ENCODE assay signal across 14 cellular contexts in the genomic region with DNA sequence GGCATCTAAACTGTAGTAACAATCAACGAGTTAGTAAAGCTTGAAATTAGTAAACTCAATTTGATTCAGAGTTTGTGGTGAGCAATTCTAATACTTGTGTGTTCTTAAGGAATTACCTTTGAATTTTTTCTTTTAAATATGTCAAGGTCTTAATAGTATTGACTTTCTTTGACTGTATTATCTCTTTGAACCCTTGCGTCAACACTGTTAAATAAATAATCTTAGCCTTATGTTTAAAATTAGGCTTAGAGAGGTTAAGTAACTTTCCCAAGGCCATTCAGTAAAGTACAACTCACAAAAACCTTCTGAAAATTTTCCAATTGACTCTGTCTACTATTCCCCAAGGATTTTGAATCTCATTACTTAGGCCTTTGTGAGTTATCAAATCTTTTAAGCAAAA.
DNase-seq lines count a peak whose midpoint lies in the region; ATAC-seq and TF ChIP-seq lines count a peak whose summit lies in the region.
"Had no signal": no experiment of that assay in that cellular context is flagged by ENCODE, and none has a peak within 500 bp of the region (broad histone marks: within the 10 kb centered on the region; RNA-seq: fewer than 3 reads in every experiment).

No MANE protein-coding gene starts in this region.

- no peaks in the 10 kb centered on the region for H3K9me2 ChIP-seq in OCI-LY1 (ENCODE audit: low read depth, low read length)

- intact Hi-C loops in mucosa of descending colon (cut with DNase I, micrococcal nuclease): no loop called here

- POLR2A ChIA-PET in CD8-positive, alpha-beta memory T cell (lab: Charles Lee): no interaction called here

- H2AK5ac ChIP-seq in neuronal stem cell (ENCODE audit: low read depth, low read length): no peak overlapping the region

- ATAC-seq in mucosa of descending colon (no peak), HG02642 (IDR thresholded peaks at IDR 0.05; ENCODE audit: poor library complexity, unreplicated experiment) (no peak)

- H3K9me3 ChIP-seq in OCI-LY1 (ENCODE audit: low read length) (no peaks in the 10 kb centered on the region), neuronal stem cell (replicated peaks in 1 of 2; ENCODE audit: control insufficient read depth in 2 of 2, insufficient read depth in 1 of 2, low read depth in 1 of 2, low read length in 2 of 2) (no peaks in the 10 kb centered on the region), mucosa of descending colon (peaks cover 4% of the 10 kb centered on the region)
- H3K9me3 ChIP-seq in CD8-positive, alpha-beta memory T cell (ENCODE audit: low read length): no peaks in the 10 kb centered on the region
- H3K9me3 ChIP-seq: Caco-2, HAP-1 had no signal

- H3K4me2 ChIP-seq in OCI-LY1 (ENCODE audit: low read length) (no peak overlapping the region), neuronal stem cell (ENCODE audit: insufficient read depth, low read length, poor library complexity, severe bottlenecking) (no peak overlapping the region)

- no peak overlapping the region for H2BK15ac ChIP-seq in neuronal stem cell (ENCODE audit: low read length)

- H3K14ac ChIP-seq in neuronal stem cell (ENCODE audit: low read length): no peak overlapping the region

- DNase-seq in neuronal stem cell (ENCODE audit: low spot score) (no peak), mucosa of descending colon (no peak)
- DNase-seq in CD8-positive, alpha-beta memory T cell: no peak
- DNase-seq: C1 segment of cervical spinal cord; Caco-2; CD4-positive, alpha-beta memory T cell; DMS153; DND-41; GOT3; HFFc6 had no signal

- H3K4me1 Mint-ChIP-seq in CD8-positive, alpha-beta memory T cell: no peaks in the 10 kb centered on the region
- H3K4me1 Mint-ChIP-seq: CD4-positive, alpha-beta memory T cell had no signal

- H3K23ac ChIP-seq in neuronal stem cell (ENCODE audit: low read depth, low read length, poor library complexity): no peak overlapping the region

- no peak overlapping the region for H3K27ac Mint-ChIP-seq in CD8-positive, alpha-beta memory T cell
- H3K27ac Mint-ChIP-seq: CD4-positive, alpha-beta memory T cell; HFFc6 had no signal

- no peaks in the 10 kb centered on the region for H3K27me3 ChIP-seq in OCI-LY1 (ENCODE audit: insufficient read depth, low read length)
- no peaks in the 10 kb centered on the region for H3K27me3 ChIP-seq in neuronal stem cell (ENCODE audit: control insufficient read depth in 3 of 3, insufficient read depth in 3 of 3, low read depth in 1 of 3, low read length in 3 of 3)
- no peaks in the 10 kb centered on the region for H3K27me3 ChIP-seq in CD8-positive, alpha-beta memory T cell (ENCODE audit: insufficient read depth, low read length, poor library complexity, severe bottlenecking)

- no peaks in the 10 kb centered on the region for H3K36me3 Mint-ChIP-seq in CD8-positive, alpha-beta memory T cell
- H3K36me3 Mint-ChIP-seq: CD4-positive, alpha-beta memory T cell had no signal

- no peak for TF ChIP-seq CTCF in 22Rv1 (IDR thresholded peaks at IDR 0.05)
- no peak for TF ChIP-seq CTCF in OCI-LY1 (IDR thresholded peaks at IDR 0.05; ENCODE audit: low read length)
- no peak for TF ChIP-seq CTCF in mucosa of descending colon (IDR thresholded peaks at IDR 0.05)

- H3K27me3 Mint-ChIP-seq in CD8-positive, alpha-beta memory T cell: no peaks in the 10 kb centered on the region
- H3K27me3 Mint-ChIP-seq: CD4-positive, alpha-beta memory T cell had no signal

- no peak overlapping the region for H3K4me3 Mint-ChIP-seq in CD8-positive, alpha-beta memory T cell
- H3K4me3 Mint-ChIP-seq: CD4-positive, alpha-beta memory T cell; HFFc6 had no signal

- H3K9ac ChIP-seq in OCI-LY1 (ENCODE audit: low read length): no peak overlapping the region
- H3K9ac ChIP-seq in neuronal stem cell (ENCODE audit: low read depth, low read length, poor library complexity): no peak overlapping the region

- no peak overlapping the region for H2BK12ac ChIP-seq in neuronal stem cell (ENCODE audit: low read length)

- peaks cover 77% of the 10 kb centered on the region for H3K4me1 ChIP-seq in OCI-LY1 (ENCODE audit: insufficient read depth, low read length, severe bottlenecking)
- peaks cover 3 to 4% of the 10 kb centered on the region in 2 donors for H3K4me1 ChIP-seq in neuronal stem cell (ENCODE audit: control insufficient read depth in 2 of 2, insufficient read depth in 1 of 2, low read depth in 1 of 2, low read length in 2 of 2)
- H3K4me1 ChIP-seq in CD8-positive, alpha-beta memory T cell (ENCODE audit: insufficient read depth, low read length): no peaks in the 10 kb centered on the region
- no peaks in the 10 kb centered on the region for H3K4me1 ChIP-seq in mucosa of descending colon (ENCODE audit: low read depth)
- H3K4me1 ChIP-seq: HAP-1 had no signal

- H4K20me1 ChIP-seq in OCI-LY1 (ENCODE audit: insufficient read depth, low read length): no peaks in the 10 kb centered on the region

- no CpG with 5 or more reads among the region's 2 CpGs for WGBS in neuronal stem cell (ENCODE audit: extremely low coverage in 2 of 2, insufficient read length in 2 of 2, insufficient replicate concordance in 1 of 2), 2 donors

- H3K4me3 ChIP-seq in OCI-LY1 (ENCODE audit: low read depth, low read length, poor library complexity, severe bottlenecking) (no peak overlapping the region), neuronal stem cell (ENCODE audit: low read length in 2 of 2) (no peak overlapping the region), mucosa of descending colon (no peak overlapping the region)
- no peak overlapping the region for H3K4me3 ChIP-seq in CD8-positive, alpha-beta memory T cell (ENCODE audit: low read length)
- H3K4me3 ChIP-seq: HAP-1 had no signal

- no peak overlapping the region for H3K4ac ChIP-seq in neuronal stem cell (ENCODE audit: low read length)

- H2AFZ ChIP-seq in OCI-LY1 (ENCODE audit: low read length): no peak overlapping the region
- H2AFZ ChIP-seq in neuronal stem cell (ENCODE audit: low read length): peak overlapping the region; percentile 58

- no peaks in the 10 kb centered on the region for H3F3A ChIP-seq in OCI-LY1 (ENCODE audit: insufficient read depth, low read length)

- CTCF ChIA-PET in CD8-positive, alpha-beta memory T cell (lab: Charles Lee): no interaction called here

- no peak overlapping the region for H2BK5ac ChIP-seq in neuronal stem cell (ENCODE audit: low read length)

- peaks cover 0 to 13% (median 2%) of the 10 kb centered on the region in 5 donors for H3K9me3 Mint-ChIP-seq in CD8-positive, alpha-beta memory T cell

- H3K79me1 ChIP-seq in neuronal stem cell (ENCODE audit: low read depth, low read length): no peaks in the 10 kb centered on the region

- no peak overlapping the region for H3K18ac ChIP-seq in neuronal stem cell (ENCODE audit: low read length)

- H2BK120ac ChIP-seq in neuronal stem cell (ENCODE audit: low read depth, low read length): no peak overlapping the region

- peaks cover 79% of the 10 kb centered on the region for H3K36me3 ChIP-seq in OCI-LY1 (ENCODE audit: insufficient read depth, low read length)
- H3K36me3 ChIP-seq in neuronal stem cell (replicated peaks in 1 of 2; ENCODE audit: control insufficient read depth in 2 of 2, insufficient read depth in 2 of 2, low read length in 2 of 2): no peaks in the 10 kb centered on the region
- no peaks in the 10 kb centered on the region for H3K36me3 ChIP-seq in CD8-positive, alpha-beta memory T cell (ENCODE audit: insufficient read depth, low read length)
- no peaks in the 10 kb centered on the region for H3K36me3 ChIP-seq in mucosa of descending colon (ENCODE audit: low read depth)
- H3K36me3 ChIP-seq: HAP-1 had no signal

- no peak overlapping the region for H4K91ac ChIP-seq in neuronal stem cell (ENCODE audit: low read depth, low read length, poor library complexity)

- H3K27ac ChIP-seq in 22Rv1 (peak overlapping the region; percentile 60), OCI-LY1 (ENCODE audit: low read depth, low read length, poor library complexity, severe bottlenecking) (peak overlapping the region; percentile 65), neuronal stem cell (replicated peaks; ENCODE audit: low read length) (no peak overlapping the region)
- H3K27ac ChIP-seq in CD8-positive, alpha-beta memory T cell (ENCODE audit: low read depth, low read length): no peak overlapping the region

- H4K8ac ChIP-seq in neuronal stem cell (ENCODE audit: low read depth, low read length): no peak overlapping the region

- peaks cover 87% of the 10 kb centered on the region for H3K79me2 ChIP-seq in OCI-LY1 (ENCODE audit: insufficient read depth, low read length)

Comparison
In these comparisons a context has a peak if more than half of its experiments do, and no peak if none do; other contexts are left out.
1. H3K27ac ChIP-seq: peak in 22Rv1 (single experiment) and OCI-LY1 (single experiment); none in neuronal stem cell (single experiment) and CD8-positive, alpha-beta memory T cell (single experiment).